8 cellular contexts compared by ENCODE assay signal in genomic region chr7:150324366-150324961, GRCh38. TPM values are rescaled to one million over a fixed set of nuclear protein-coding genes. Genes with fewer than 3 reads are reported as not detected.
A peak's percentile ranks its signal among the peaks of the same experiment; 100 is the strongest.
DNase-seq lines count a peak whose midpoint lies in the region; ATAC-seq and TF ChIP-seq lines count a peak whose summit lies in the region.

No MANE protein-coding gene starts in this region.

- no peaks in the 10 kb centered on the region for H3K27me3 Mint-ChIP-seq in activated naive CD4-positive, alpha-beta T cell treated with anti-CD3 and anti-CD28 coated beads, Interleukin-2, amount 10 ng/mL, durations not matched to agents 7 days and 5 days
- H3K27me3 Mint-ChIP-seq in activated CD8-positive, alpha-beta T cell treated with anti-CD3 and anti-CD28 coated beads, Interleukin-2, amount 10 ng/mL, durations not matched to agents 7 days and 5 days (ENCODE audit: low read depth) = no peaks in the 10 kb centered on the region

- no peak for TF ChIP-seq CTCF in upper lobe of left lung (IDR thresholded peaks at IDR 0.05)

- peak overlapping the region; percentile 92 for H3K4me3 Mint-ChIP-seq in activated naive CD4-positive, alpha-beta T cell treated with anti-CD3 and anti-CD28 coated beads, Interleukin-2, amount 10 ng/mL, durations not matched to agents 7 days and 5 days
- H3K4me3 Mint-ChIP-seq in activated CD8-positive, alpha-beta T cell treated with anti-CD3 and anti-CD28 coated beads, Interleukin-2, amount 10 ng/mL, durations not matched to agents 7 days and 5 days = peak overlapping the region; percentile 91

- DNase-seq in activated naive CD4-positive, alpha-beta T cell treated with anti-CD3 and anti-CD28 coated beads, Interleukin-2, amount 10 ng/mL, durations not matched to agents 7 days and 5 days = no peak
- DNase-seq in activated naive CD4-positive, alpha-beta T cell treated with Interleukin-2 at 50 U/mL for 16 hours = no peak
- no peak for DNase-seq in activated CD8-positive, alpha-beta T cell treated with anti-CD3 and anti-CD28 coated beads, Interleukin-2, amount 10 ng/mL, durations not matched to agents 7 days and 5 days
- DNase-seq in kidney tubule cell (ENCODE audit: low spot score) = peak; percentile 63
- peak in 1 of 2 donors; percentile 47 for DNase-seq in upper lobe of left lung
- no peak for DNase-seq in NAMALWA (ENCODE audit: low spot score)
- DNase-seq in SK-N-DZ (ENCODE audit: low spot score) = no peak
- DNase-seq in activated CD4-positive, alpha-beta T cell treated with anti-CD3 and anti-CD28 coated beads, Interleukin-2, amount 50 U/mL, for 48 hours = no peak

- peak overlapping the region; percentile 93 for H3K27ac Mint-ChIP-seq in activated naive CD4-positive, alpha-beta T cell treated with anti-CD3 and anti-CD28 coated beads, Interleukin-2, amount 10 ng/mL, durations not matched to agents 7 days and 5 days
- H3K27ac Mint-ChIP-seq in activated CD8-positive, alpha-beta T cell treated with anti-CD3 and anti-CD28 coated beads, Interleukin-2, amount 10 ng/mL, durations not matched to agents 7 days and 5 days = peak overlapping the region; percentile 97

- H3K4me3 ChIP-seq in upper lobe of left lung = peak overlapping the region in 3 of 4 donors; percentile 47 to 77 (median 76)

- no peak for TF ChIP-seq POLR2A in upper lobe of left lung (IDR thresholded peaks at IDR 0.05)

- ATAC-seq in activated CD8-positive, alpha-beta T cell treated with anti-CD3 and anti-CD28 coated beads, Interleukin-2, amount 10 ng/mL, durations not matched to agents 7 days and 5 days = no peak
- ATAC-seq in upper lobe of left lung (ENCODE audit: low FRiP score in 2 of 2) = peak; percentile 44 to 45

- H3K27ac ChIP-seq in upper lobe of left lung = peak overlapping the region; percentile 89 to 95 (median 91)

- no peak for TF ChIP-seq EP300 in upper lobe of left lung (IDR thresholded peaks at IDR 0.05)

- peaks cover 46% of the 10 kb centered on the region for H3K4me1 Mint-ChIP-seq in activated naive CD4-positive, alpha-beta T cell treated with anti-CD3 and anti-CD28 coated beads, Interleukin-2, amount 10 ng/mL, durations not matched to agents 7 days and 5 days
- peaks cover 30% of the 10 kb centered on the region for H3K4me1 Mint-ChIP-seq in activated CD8-positive, alpha-beta T cell treated with anti-CD3 and anti-CD28 coated beads, Interleukin-2, amount 10 ng/mL, durations not matched to agents 7 days and 5 days (ENCODE audit: low read depth)

- H3K27me3 ChIP-seq in upper lobe of left lung = no peaks in the 10 kb centered on the region

- H3K9me3 ChIP-seq in upper lobe of left lung = no peaks in the 10 kb centered on the region

- peaks cover 0 to 13% (median 2%) of the 10 kb centered on the region in 4 donors for H3K36me3 ChIP-seq in upper lobe of left lung

- CTCF ChIA-PET in activated naive CD4-positive, alpha-beta T cell treated with anti-CD3 and anti-CD28 coated beads, Interleukin-2, amount 10 ng/mL, durations not matched to agents 7 days and 5 days (lab: Charles Lee) = no interaction called here
- CTCF ChIA-PET in activated CD8-positive, alpha-beta T cell treated with anti-CD3 and anti-CD28 coated beads, Interleukin-2, amount 10 ng/mL, durations not matched to agents 7 days and 5 days (lab: Charles Lee) = no interaction called here

- H3K4me1 ChIP-seq in upper lobe of left lung = peaks cover 20 to 43% (median 37%) of the 10 kb centered on the region in 4 donors

- WGBS in upper lobe of left lung, 2 donors = 60 to 61% methylated on average over 12 of the region's 12 CpGs

- peaks cover 58% of the 10 kb centered on the region for H3K36me3 Mint-ChIP-seq in activated naive CD4-positive, alpha-beta T cell treated with anti-CD3 and anti-CD28 coated beads, Interleukin-2, amount 10 ng/mL, durations not matched to agents 7 days and 5 days
- peaks cover 49% of the 10 kb centered on the region for H3K36me3 Mint-ChIP-seq in activated CD8-positive, alpha-beta T cell treated with anti-CD3 and anti-CD28 coated beads, Interleukin-2, amount 10 ng/mL, durations not matched to agents 7 days and 5 days (ENCODE audit: low read depth)

- POLR2A ChIA-PET in activated CD8-positive, alpha-beta T cell treated with anti-CD3 and anti-CD28 coated beads, Interleukin-2, amount 10 ng/mL, durations not matched to agents 7 days and 5 days (lab: Charles Lee) = interaction anchor here (1.1 to 1.4 kb wide), 3 partner anchors 42 to 80 kb away, joined by 3 to 4 read pairs (median 3); partner anchors contain the start of gene REPIN1

- H3K9me3 Mint-ChIP-seq in activated naive CD4-positive, alpha-beta T cell treated with anti-CD3 and anti-CD28 coated beads, Interleukin-2, amount 10 ng/mL, durations not matched to agents 7 days and 5 days = no peaks in the 10 kb centered on the region
- no peaks in the 10 kb centered on the region for H3K9me3 Mint-ChIP-seq in activated CD8-positive, alpha-beta T cell treated with anti-CD3 and anti-CD28 coated beads, Interleukin-2, amount 10 ng/mL, durations not matched to agents 7 days and 5 days (ENCODE audit: insufficient read depth)

RNA-seq across cellular contexts. Expression of gene ACTR3C, which starts 1.1 kb away (rescaled TPM):
- total RNA-seq in activated CD8-positive, alpha-beta T cell treated with anti-CD3 and anti-CD28 coated beads, Interleukin-2, amount 10 ng/mL, durations not matched to agents 7 days and 5 days = 1 to 10 TPM; 4.6 TPM
- 100 to 1,000 TPM in 1 of 6 donors, 10 to 100 TPM in 5; 12.1 to 123 (median 24.1) TPM for total RNA-seq in upper lobe of left lung
- polyA plus RNA-seq in SK-N-DZ (2014; cell fraction: cytosol; rRNA removed) = 3.4 TPM in 1 of 2 replicates, not detected in the other
- polyA plus RNA-seq in SK-N-DZ (2014; cell fraction: nucleus; rRNA removed) = 0.26 and 1.4 TPM in 2 replicates

RNA-seq across cellular contexts. Expression of gene LRRC61, which starts 1.3 kb away (rescaled TPM):
- 10 to 100 TPM; 21.0 to 21.4 TPM for total RNA-seq in activated CD8-positive, alpha-beta T cell treated with anti-CD3 and anti-CD28 coated beads, Interleukin-2, amount 10 ng/mL, durations not matched to agents 7 days and 5 days
- 10 to 100 TPM; 15.4 to 31.4 (median 19.2) TPM for total RNA-seq in upper lobe of left lung
- polyA plus RNA-seq in SK-N-DZ (2014; cell fraction: cytosol; rRNA removed) = 87.8 and 98.1 TPM in 2 replicates
- 56.6 and 67.9 TPM in 2 replicates for polyA plus RNA-seq in SK-N-DZ (2014; cell fraction: nucleus; rRNA removed)

RNA-seq across cellular contexts. Expression of gene RARRES2, which starts 17.0 kb away (rescaled TPM):
- total RNA-seq in activated CD8-positive, alpha-beta T cell treated with anti-CD3 and anti-CD28 coated beads, Interleukin-2, amount 10 ng/mL, durations not matched to agents 7 days and 5 days = not detected
- total RNA-seq in upper lobe of left lung = 100 to 1,000 TPM in 5 of 6 donors, 10 to 100 TPM in 1; 54.2 to 303 (median 160) TPM
- 46.2 and 52.4 TPM in 2 replicates for polyA plus RNA-seq in SK-N-DZ (2014; cell fraction: cytosol; rRNA removed)
- 69.4 and 86.4 TPM in 2 replicates for polyA plus RNA-seq in SK-N-DZ (2014; cell fraction: nucleus; rRNA removed)

RNA-seq across cellular contexts. Expression of gene REPIN1, which starts 44.2 kb away (rescaled TPM):
- 10 to 100 TPM; 40.9 to 43.1 TPM for total RNA-seq in activated CD8-positive, alpha-beta T cell treated with anti-CD3 and anti-CD28 coated beads, Interleukin-2, amount 10 ng/mL, durations not matched to agents 7 days and 5 days
- total RNA-seq in upper lobe of left lung = 100 to 1,000 TPM in 4 of 6 donors, 10 to 100 TPM in 2; 65.2 to 125 (median 105) TPM
- polyA plus RNA-seq in SK-N-DZ (2014; cell fraction: cytosol; rRNA removed) = 153 and 165 TPM in 2 replicates
- 147 and 176 TPM in 2 replicates for polyA plus RNA-seq in SK-N-DZ (2014; cell fraction: nucleus; rRNA removed)

RNA-seq across cellular contexts. Expression of gene ZNF775, which starts 54.7 kb away (rescaled TPM):
- 1 to 10 TPM; 6.7 to 7.7 TPM for total RNA-seq in activated CD8-positive, alpha-beta T cell treated with anti-CD3 and anti-CD28 coated beads, Interleukin-2, amount 10 ng/mL, durations not matched to agents 7 days and 5 days
- 1 to 10 TPM; 3.0 to 6.5 (median 5.5) TPM for total RNA-seq in upper lobe of left lung
- polyA plus RNA-seq in SK-N-DZ (2014; cell fraction: cytosol; rRNA removed) = 16.4 and 25.1 TPM in 2 replicates
- polyA plus RNA-seq in SK-N-DZ (2014; cell fraction: nucleus; rRNA removed) = 18.4 and 21.0 TPM in 2 replicates

Comparison
In these comparisons a context has a peak if more than half of its experiments do, and no peak if none do; other contexts are left out.
1. RNA of gene RARRES2, which starts 17.0 kb away (total RNA-seq): 54.2 to 303 TPM in upper lobe of left lung; not detected in activated CD8-positive, alpha-beta T cell treated with anti-CD3 and anti-CD28 coated beads, Interleukin-2, amount 10 ng/mL, durations not matched to agents 7 days and 5 days; every median in the first group is over 10 times any median in the second.